Comparison of ENCODE assay signal across 12 cellular contexts in genomic region chr10:114491933-114492332, GRCh38.
A peak's percentile ranks its signal among the peaks of the same experiment; 100 is the strongest.
DNase-seq lines count a peak whose midpoint lies in the region; ATAC-seq, FAIRE-seq and TF ChIP-seq lines count a peak whose summit lies in the region.
"Had no signal": no experiment of that assay in that cellular context is flagged by ENCODE, and none has a peak within 500 bp of the region (broad histone marks: within the 10 kb centered on the region; RNA-seq: fewer than 3 reads in every experiment).

No MANE protein-coding gene starts in this region.

- DNase-seq in Ammon's horn (ENCODE audit: low spot score) (peak; percentile 14), HCT116 (ENCODE audit: low read depth, low spot score) (no peak), left ventricle myocardium inferior (no peak), RPMI8226 (no peak), frontal cortex (ENCODE audit: low spot score in 2 of 2) (no peak)
- DNase-seq: activated gamma-delta T cell treated with Interleukin-2 at 50 U/mL for 16 hours, NCI-H1930, small intestine had no signal

- no peaks in the 10 kb centered on the region for H3K27me3 Mint-ChIP-seq in activated naive CD8-positive, alpha-beta T cell

- peaks cover 13% of the 10 kb centered on the region for H3K36me3 Mint-ChIP-seq in activated naive CD8-positive, alpha-beta T cell

- no peaks in the 10 kb centered on the region for H3K9me2 ChIP-seq in HCT116 (ENCODE audit: insufficient read depth)

- TF ChIP-seq RAD21 in HCT116 (IDR thresholded peaks at IDR 0.05; ENCODE audit: low read depth) = no peak

- no TSS peak for BruUV-seq in HCT116 (replicated peaks; lab: Mats Ljungman, UMichigan)

- RAD21 ChIA-PET in HCT116 (lab: Charles Lee; ENCODE audit: low non-redundant PET in 1 of 2, low total read pairs in 2 of 2, uncharacterized antibody in 2 of 2, unreplicated experiment in 2 of 2) = no interaction called here

- peaks cover 0 to 11% of the 10 kb centered on the region in 2 experiments; a peak in 1 of 4 replicates for H3K36me3 ChIP-seq in HCT116 (ENCODE audit: control insufficient read depth in 1 of 2, insufficient read depth in 2 of 2, low read length in 2 of 2)
- peaks cover 67% of the 10 kb centered on the region for H3K36me3 ChIP-seq in left ventricle myocardium inferior
- H3K36me3 ChIP-seq: BLaER1 treated with 17β-estradiol and CSF1 and Interleukin-3, amounts not matched to agents 10 nM and 100 nM had no signal

- ATAC-seq in HCT116 (no peak), HG03135 (IDR thresholded peaks at IDR 0.05; ENCODE audit: unreplicated experiment) (no peak), GM18868 (IDR thresholded peaks at IDR 0.05; ENCODE audit: unreplicated experiment) (no peak)

- H3K27me3 ChIP-seq in HCT116 (ENCODE audit: insufficient read depth, low read length) (no peaks in the 10 kb centered on the region), left ventricle myocardium inferior (ENCODE audit: low read depth) (no peaks in the 10 kb centered on the region)
- H3K27me3 ChIP-seq: BLaER1 treated with 17β-estradiol and CSF1 and Interleukin-3, amounts not matched to agents 10 nM and 100 nM had no signal

- peak overlapping the region; percentile 83 for H3K27ac Mint-ChIP-seq in activated naive CD8-positive, alpha-beta T cell

- H3K9ac ChIP-seq in HCT116 (ENCODE audit: low read length) = no peak overlapping the region
- H3K9ac ChIP-seq: BLaER1 treated with 17β-estradiol and CSF1 and Interleukin-3, amounts not matched to agents 10 nM and 100 nM had no signal

- H3K9me3 Mint-ChIP-seq in activated naive CD8-positive, alpha-beta T cell (ENCODE audit: low read depth) = no peaks in the 10 kb centered on the region

- no peak for TF ChIP-seq POLR2A in HCT116 (IDR thresholded peaks at IDR 0.05; ENCODE audit: borderline replicate concordance, extremely low read depth, insufficient read depth, insufficient read length)

- H2AFZ ChIP-seq in HCT116 (ENCODE audit: low read depth, low read length, poor library complexity, severe bottlenecking) = no peak overlapping the region

- no peaks in the 10 kb centered on the region for H4K20me1 ChIP-seq in HCT116 (ENCODE audit: insufficient read depth)
- H4K20me1 ChIP-seq: BLaER1 treated with 17β-estradiol and CSF1 and Interleukin-3, amounts not matched to agents 10 nM and 100 nM had no signal

- no peak overlapping the region for H3K27ac ChIP-seq in HCT116 (ENCODE audit: low read depth, low read length)
- H3K27ac ChIP-seq in left ventricle myocardium inferior (replicated peaks) = peak overlapping the region; percentile 92
- H3K27ac ChIP-seq: BLaER1 treated with 17β-estradiol and CSF1 and Interleukin-3, amounts not matched to agents 10 nM and 100 nM had no signal

- H3K4me3 ChIP-seq in HCT116 (replicated peaks in 1 of 2; ENCODE audit: low read depth in 1 of 2, low read length in 2 of 2) (no peak overlapping the region), left ventricle myocardium inferior (no peak overlapping the region)
- H3K4me3 ChIP-seq: BLaER1 treated with 17β-estradiol and CSF1 and Interleukin-3, amounts not matched to agents 10 nM and 100 nM had no signal

- CTCF ChIA-PET in HCT116 (lab: Charles Lee) = interaction anchor here (1.2 to 1.5 kb wide), 3 partner anchors 188 to 813 kb away, joined by 3 to 5 read pairs (median 3); no protein-coding TSS in a partner anchor

- H3K4me3 Mint-ChIP-seq in activated naive CD8-positive, alpha-beta T cell = peak overlapping the region; percentile 82

- H3K9me3 ChIP-seq in HCT116 (ENCODE audit: control insufficient read depth in 1 of 2, insufficient read depth in 1 of 2, low read depth in 1 of 2, low read length in 2 of 2) (no peaks in the 10 kb centered on the region), left ventricle myocardium inferior (replicated peaks) (no peaks in the 10 kb centered on the region)
- H3K9me3 ChIP-seq: BLaER1 treated with 17β-estradiol and CSF1 and Interleukin-3, amounts not matched to agents 10 nM and 100 nM had no signal

- H3K4me1 Mint-ChIP-seq in activated naive CD8-positive, alpha-beta T cell (ENCODE audit: low read depth) = peaks cover 91% of the 10 kb centered on the region

- H3K4me2 ChIP-seq in HCT116 (ENCODE audit: low read length) = peak overlapping the region; percentile 29; the same call in 1 of the 2 replicates

- TF ChIP-seq CTCF in HCT116 (IDR thresholded peaks at IDR 0.05 in 2 of 3, conservative IDR thresholded peaks at IDR 0.05 in 1 of 3; ENCODE audit: borderline replicate concordance in 1 of 3, insufficient read depth in 1 of 3, low read depth in 2 of 3, low read length in 2 of 3) (no peak), left ventricle myocardium inferior (IDR thresholded peaks at IDR 0.05; ENCODE audit: borderline replicate concordance) (no peak)

- intact Hi-C loops in HCT116 (cut with micrococcal nuclease) (no loop called here), left ventricle myocardium inferior (cut with micrococcal nuclease) (no loop called here)

- no peak for FAIRE-seq in frontal cortex (lab: Jason Lieb, UNC)
- FAIRE-seq: small intestine had no signal

- H3K79me2 ChIP-seq in HCT116 (ENCODE audit: insufficient read depth, low read length) = peaks cover 35% of the 10 kb centered on the region

- POLR2A ChIA-PET in HCT116 (lab: Charles Lee) = interaction anchor here (0.6 kb wide), 1 partner anchor 260 kb away, joined by 3 read pairs; no protein-coding TSS in a partner anchor

- H3K4me1 ChIP-seq in HCT116 (ENCODE audit: control insufficient read depth in 1 of 2, insufficient read depth in 2 of 2, low read length in 2 of 2) (peaks cover 69 to 73% of the 10 kb centered on the region in 2 experiments), left ventricle myocardium inferior (peaks cover 86% of the 10 kb centered on the region)

TF ChIP-seq in HCT116, 20 proteins besides CTCF, POLR2A, EP300 and RAD21 (continues in another document):
- TF ChIP-seq SIN3A (IDR thresholded peaks at IDR 0.05; ENCODE audit: low read depth) = no peak
- TF ChIP-seq YY1 (IDR thresholded peaks at IDR 0.05; ENCODE audit: extremely low read depth, insufficient replicate concordance, low read depth, low read length) = no peak
- no peak for TF ChIP-seq MAX (IDR thresholded peaks at IDR 0.05)
- no peak for TF ChIP-seq SRF (IDR thresholded peaks at IDR 0.05; ENCODE audit: low read depth)
- TF ChIP-seq CEBPB (IDR thresholded peaks at IDR 0.05; ENCODE audit: low read depth) = no peak
- TF ChIP-seq TCF7L2 (IDR thresholded peaks at IDR 0.05; ENCODE audit: borderline replicate concordance, extremely low read depth, insufficient read depth, insufficient read length) = no peak
- TF ChIP-seq EGR1 (IDR thresholded peaks at IDR 0.05; ENCODE audit: low read depth) = no peak
- TF ChIP-seq ZNF274 (IDR thresholded peaks at IDR 0.05; ENCODE audit: low read depth, low read length) = no peak
- no peak for TF ChIP-seq POLR2AphosphoS5 (IDR thresholded peaks at IDR 0.05; ENCODE audit: low read depth, low read length)
- no peak for TF ChIP-seq ELF1 (IDR thresholded peaks at IDR 0.05; ENCODE audit: borderline replicate concordance, low read depth)
- no peak for TF ChIP-seq EZH2 (IDR thresholded peaks at IDR 0.05)
- TF ChIP-seq ATF3 (IDR thresholded peaks at IDR 0.05) = no peak
- TF ChIP-seq ZBTB33 (IDR thresholded peaks at IDR 0.05; ENCODE audit: extremely low read depth, insufficient replicate concordance, low read length) = no peak
- no peak for TF ChIP-seq REST (IDR thresholded peaks at IDR 0.05; ENCODE audit: low read depth)
- no peak for TF ChIP-seq ZFX (IDR thresholded peaks at IDR 0.05)
